In the genomic region with DNA sequence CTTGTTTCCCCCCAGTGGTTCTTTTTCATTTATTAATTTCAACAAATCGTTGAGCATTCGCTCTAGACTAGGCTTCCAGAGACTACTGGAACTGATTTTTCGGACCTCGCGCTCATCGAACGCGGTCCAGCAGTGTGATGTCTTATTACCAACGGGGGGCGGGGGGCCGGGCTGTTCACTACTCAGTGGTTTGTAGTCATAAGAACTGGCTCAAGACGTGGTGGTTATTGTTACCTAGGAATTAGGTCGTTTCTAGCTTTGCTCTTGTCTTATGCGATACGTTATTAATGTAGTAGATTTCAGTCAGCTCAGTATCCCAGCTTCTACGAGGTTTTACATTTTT, we compare ENCODE assay signal across 8 cellular contexts. TPM values are rescaled to one million over a fixed set of nuclear protein-coding genes. Genes with fewer than 3 reads are reported as not detected.
A peak's percentile ranks its signal among the peaks of the same experiment; 100 is the strongest.
DNase-seq lines count a peak whose midpoint lies in the region; ATAC-seq and TF ChIP-seq lines count a peak whose summit lies in the region.

No MANE protein-coding gene starts in this region.

- CTCF ChIA-PET in activated CD8-positive, alpha-beta memory T cell treated with anti-CD3 and anti-CD28 coated beads, Interleukin-2, amount 10 ng/mL, durations not matched to agents 7 days and 5 days (lab: Charles Lee) = interaction anchor here (1.1 to 2.3 kb wide), 7 partner anchors 14 to 550 kb away, joined by 3 to 5 read pairs (median 4); a partner anchor contains a TSS

- WGBS in esophagus muscularis mucosa = 2% methylated on average over 11 of the region's 16 CpGs

- H3K27me3 ChIP-seq in SJCRH30 (no peaks in the 10 kb centered on the region), esophagus muscularis mucosa (no peaks in the 10 kb centered on the region), neural progenitor cell (no peaks in the 10 kb centered on the region)

- H4K20me1 ChIP-seq in neural progenitor cell (ENCODE audit: low read depth) = peaks cover 25% of the 10 kb centered on the region

- peak overlapping the region; percentile 95 for H3K27ac Mint-ChIP-seq in activated CD8-positive, alpha-beta memory T cell treated with anti-CD3 and anti-CD28 coated beads, Interleukin-2, amount 10 ng/mL, durations not matched to agents 7 days and 5 days
- H3K27ac Mint-ChIP-seq in neural progenitor cell = peak overlapping the region; percentile 94

- no peaks in the 10 kb centered on the region for H3K9me3 Mint-ChIP-seq in activated CD8-positive, alpha-beta memory T cell treated with anti-CD3 and anti-CD28 coated beads, Interleukin-2, amount 10 ng/mL, durations not matched to agents 7 days and 5 days (ENCODE audit: low read depth)
- H3K9me3 Mint-ChIP-seq in neural progenitor cell = peaks cover 7% of the 10 kb centered on the region

- peak overlapping the region; percentile 96 for H3K4me2 ChIP-seq in neural progenitor cell

- peak overlapping the region; percentile 96 for H3K4me3 Mint-ChIP-seq in activated CD8-positive, alpha-beta memory T cell treated with anti-CD3 and anti-CD28 coated beads, Interleukin-2, amount 10 ng/mL, durations not matched to agents 7 days and 5 days
- H3K4me3 Mint-ChIP-seq in neural progenitor cell = peak overlapping the region; percentile 99

- H3K4me1 Mint-ChIP-seq in activated CD8-positive, alpha-beta memory T cell treated with anti-CD3 and anti-CD28 coated beads, Interleukin-2, amount 10 ng/mL, durations not matched to agents 7 days and 5 days = peaks cover 30% of the 10 kb centered on the region
- H3K4me1 Mint-ChIP-seq in neural progenitor cell = peaks cover 17% of the 10 kb centered on the region

- H3K4me1 ChIP-seq in SJCRH30 (no peaks in the 10 kb centered on the region; the same call in 1 of the 2 replicates), esophagus muscularis mucosa (peaks cover 19 to 33% (median 28%) of the 10 kb centered on the region in 4 donors), neural progenitor cell (peaks cover 8% of the 10 kb centered on the region)

- TF ChIP-seq CTCF in esophagus muscularis mucosa (IDR thresholded peaks at IDR 0.05) (no peak), neural progenitor cell (IDR thresholded peaks at IDR 0.05) (no peak)

- no peaks in the 10 kb centered on the region for H3K27me3 Mint-ChIP-seq in activated CD8-positive, alpha-beta memory T cell treated with anti-CD3 and anti-CD28 coated beads, Interleukin-2, amount 10 ng/mL, durations not matched to agents 7 days and 5 days
- peaks cover 4% of the 10 kb centered on the region for H3K27me3 Mint-ChIP-seq in neural progenitor cell (ENCODE audit: insufficient read depth, low read depth)

- intact Hi-C loops in esophagus muscularis mucosa (cut with DNase I) = loop anchor here (2.0 to 5.0 kb wide), 2 partner anchors 151 to 232 kb away; a partner anchor contains a TSS

- H2AFZ ChIP-seq in neural progenitor cell (replicated peaks) = peak overlapping the region; percentile 87

- H3K27ac ChIP-seq in SJCRH30 = peak overlapping the region; percentile 80
- H3K27ac ChIP-seq in esophagus muscularis mucosa (replicated peaks in 1 of 4) = peak overlapping the region; percentile 95 to 98 (median 96)
- no peak overlapping the region for H3K27ac ChIP-seq in neural progenitor cell

- no peak for TF ChIP-seq EP300 in esophagus muscularis mucosa (IDR thresholded peaks at IDR 0.05)

- DNase-seq in activated CD8-positive, alpha-beta memory T cell treated with anti-CD3 and anti-CD28 coated beads, Interleukin-2, amount 10 ng/mL, durations not matched to agents 7 days and 5 days = no peak
- DNase-seq in activated CD8-positive, alpha-beta memory T cell treated with anti-CD3 and anti-CD28 coated beads, Interleukin-2, amount 50 U/mL, for 4 hours = no peak
- peak; percentile 11 to 24 for DNase-seq in SJCRH30
- DNase-seq in esophagus muscularis mucosa (ENCODE audit: extremely low spot score) = no peak
- DNase-seq in neural progenitor cell (ENCODE audit: low spot score) = peak; percentile 42
- DNase-seq in NCI-H2081 treated with DMSO at 0.1 percent for 48 hours (lab: John Stamatoyannopoulos, UW) = no peak
- no peak for DNase-seq in SIG-M5 (lab: John Stamatoyannopoulos, UW)
- DNase-seq in cortex of kidney (lab: John Stamatoyannopoulos, UW) = no peak

- peak overlapping the region; percentile 96 for H3K9ac ChIP-seq in neural progenitor cell

- peaks cover 11% of the 10 kb centered on the region for H3F3A ChIP-seq in neural progenitor cell (ENCODE audit: low read depth)

- ATAC-seq in activated CD8-positive, alpha-beta memory T cell treated with anti-CD3 and anti-CD28 coated beads, Interleukin-2, amount 10 ng/mL, durations not matched to agents 7 days and 5 days = peak; percentile 2

- peak overlapping the region; percentile 74 for H3K4me3 ChIP-seq in SJCRH30
- H3K4me3 ChIP-seq in esophagus muscularis mucosa = peak overlapping the region; percentile 83 to 97 (median 96)
- H3K4me3 ChIP-seq in neural progenitor cell = peak overlapping the region; percentile 92

- H3K36me3 ChIP-seq in SJCRH30 = peaks cover 41% of the 10 kb centered on the region
- H3K36me3 ChIP-seq in esophagus muscularis mucosa = peaks cover 34 to 43% (median 39%) of the 10 kb centered on the region in 4 donors
- H3K36me3 ChIP-seq in neural progenitor cell = peaks cover 20% of the 10 kb centered on the region

- H3K36me3 Mint-ChIP-seq in activated CD8-positive, alpha-beta memory T cell treated with anti-CD3 and anti-CD28 coated beads, Interleukin-2, amount 10 ng/mL, durations not matched to agents 7 days and 5 days = peaks cover 33% of the 10 kb centered on the region
- H3K36me3 Mint-ChIP-seq in neural progenitor cell = peaks cover 32% of the 10 kb centered on the region

- H3K9me3 ChIP-seq in SJCRH30 (replicated peaks) = no peaks in the 10 kb centered on the region
- H3K9me3 ChIP-seq in esophagus muscularis mucosa = no peaks in the 10 kb centered on the region
- H3K9me3 ChIP-seq in neural progenitor cell (ENCODE audit: low read depth) = no peaks in the 10 kb centered on the region

- no peak for TF ChIP-seq POLR2A in esophagus muscularis mucosa (IDR thresholded peaks at IDR 0.05; ENCODE audit: low read depth)

- peaks cover 54% of the 10 kb centered on the region for H3K79me2 ChIP-seq in neural progenitor cell (ENCODE audit: low read depth)

RNA-seq across cellular contexts. Expression of a gene that starts 0.9 kb away (rescaled TPM):
- 100 to 1,000 TPM; 176 to 202 TPM for total RNA-seq in activated CD8-positive, alpha-beta memory T cell treated with anti-CD3 and anti-CD28 coated beads, Interleukin-2, amount 10 ng/mL, durations not matched to agents 7 days and 5 days
- 75.6 and 98.5 TPM in 2 replicates for total RNA-seq in SJCRH30 (2014; rRNA removed; shearing (Covaris generic))
- total RNA-seq in esophagus muscularis mucosa (100 to 1,000 TPM in 2 of 4 donors, 10 to 100 TPM in 2; 78.0 to 161 (median 95.8) TPM), neural progenitor cell (ENCODE audit: low replicate concordance) (282 and 372 TPM in 2 replicates)

Comparison
In these comparisons a context has a peak if more than half of its experiments do, and no peak if none do; other contexts are left out.
1. DNase-seq: peak in SJCRH30 (2 of 2) and neural progenitor cell (single experiment); none in activated CD8-positive, alpha-beta memory T cell treated with anti-CD3 and anti-CD28 coated beads, Interleukin-2, amount 10 ng/mL, durations not matched to agents 7 days and 5 days (single experiment), activated CD8-positive, alpha-beta memory T cell treated with anti-CD3 and anti-CD28 coated beads, Interleukin-2, amount 50 U/mL, for 4 hours (single experiment), esophagus muscularis mucosa (single experiment), NCI-H2081 treated with DMSO at 0.1 percent for 48 hours (single experiment), SIG-M5 (single experiment) and cortex of kidney (single experiment).
2. Peak in every context shown above with its lines, with median percentiles within 50 percentile points of each other: H3K4me3 ChIP-seq.